In the genomic region with DNA sequence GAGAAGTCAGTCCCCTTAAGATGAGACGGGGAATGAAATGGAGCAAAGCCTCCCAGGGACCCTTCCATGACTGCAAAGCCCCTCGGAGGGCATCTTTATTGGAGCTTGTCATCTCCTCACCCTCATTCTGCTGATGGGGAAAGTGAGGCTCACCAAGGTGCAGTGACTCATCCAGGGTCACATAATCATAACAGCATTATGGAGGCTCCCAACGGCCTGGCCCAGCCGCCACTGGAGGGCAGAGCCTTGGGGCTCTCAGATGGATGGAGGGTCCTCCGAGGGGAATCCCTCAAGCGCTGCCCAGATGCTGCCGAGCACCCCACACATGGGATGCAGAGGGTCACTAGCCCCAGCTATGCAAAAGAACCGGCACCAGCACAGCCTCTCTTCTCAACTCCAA, we compare ENCODE assay signal across 19 cellular contexts. TPM values are rescaled to one million over a fixed set of nuclear protein-coding genes. Genes with fewer than 3 reads are reported as not detected.
DNase-seq lines count a peak whose midpoint lies in the region; ATAC-seq, FAIRE-seq and TF ChIP-seq lines count a peak whose summit lies in the region.
"Had no signal": no experiment of that assay in that cellular context is flagged by ENCODE, and none has a peak within 500 bp of the region (broad histone marks: within the 10 kb centered on the region; RNA-seq: fewer than 3 reads in every experiment).

No MANE protein-coding gene starts in this region.

- no peak for TF ChIP-seq RAD21 in HepG2 (CRISPR knock-in tag; IDR thresholded peaks at IDR 0.05)

- ATAC-seq in HepG2 = peak; percentile 2; the same call in 1 of the 3 replicates
- ATAC-seq in right lobe of liver = no peak
- no peak for ATAC-seq in T-helper 17 cell
- no peak for ATAC-seq in omental fat pad (ENCODE audit: low FRiP score)

- no peak overlapping the region for H2AFZ ChIP-seq in HepG2 (ENCODE audit: low read length)
- H2AFZ ChIP-seq: GM23248 had no signal

- H3K27me3 ChIP-seq in HepG2 (ENCODE audit: control insufficient read depth in 1 of 2, insufficient read depth in 2 of 2, low read length in 2 of 2) = no peaks in the 10 kb centered on the region
- H3K27me3 ChIP-seq in right lobe of liver = no peaks in the 10 kb centered on the region
- no peaks in the 10 kb centered on the region for H3K27me3 ChIP-seq in suprapubic skin
- H3K27me3 ChIP-seq in SJCRH30 = no peaks in the 10 kb centered on the region

- H3K9me3 Mint-ChIP-seq in glutamatergic neuron (ENCODE audit: unreplicated experiment) = peaks cover 29% of the 10 kb centered on the region
- H3K9me3 Mint-ChIP-seq: CD8-positive, alpha-beta memory T cell had no signal

- H3K27me3 Mint-ChIP-seq in T-helper 17 cell (no peaks in the 10 kb centered on the region), glutamatergic neuron (ENCODE audit: unreplicated experiment) (peaks cover 28% of the 10 kb centered on the region)

- H4K20me1 ChIP-seq in HepG2 (ENCODE audit: insufficient read depth, low read length) = peaks cover 14% of the 10 kb centered on the region

- peak overlapping the region; percentile 88 for H3K27ac Mint-ChIP-seq in T-helper 17 cell
- H3K27ac Mint-ChIP-seq in glutamatergic neuron (ENCODE audit: unreplicated experiment) = peak overlapping the region; percentile 98

- intact Hi-C loops in HepG2 (cut with micrococcal nuclease; ENCODE audit: unreplicated experiment) = no loop called here
- intact Hi-C loops in right lobe of liver (cut with DNase I) = no loop called here

- no peak for TF ChIP-seq EP300 in HepG2 (IDR thresholded peaks at IDR 0.05; ENCODE audit: low read depth in 2 of 2, low read length in 2 of 2)
- TF ChIP-seq EP300 in HepG2 (CRISPR knock-in tag; IDR thresholded peaks at IDR 0.05; ENCODE audit: borderline replicate concordance) = no peak
- TF ChIP-seq EP300 in suprapubic skin (IDR thresholded peaks at IDR 0.05) = no peak

- H3K9me3 ChIP-seq in HepG2 (ENCODE audit: low read length) = no peaks in the 10 kb centered on the region
- H3K9me3 ChIP-seq in right lobe of liver = no peaks in the 10 kb centered on the region
- H3K9me3 ChIP-seq in T-helper 17 cell (ENCODE audit: control insufficient read depth, low read length, poor library complexity, severe bottlenecking) = no peaks in the 10 kb centered on the region
- H3K9me3 ChIP-seq in suprapubic skin = no peaks in the 10 kb centered on the region
- no peaks in the 10 kb centered on the region for H3K9me3 ChIP-seq in SJCRH30 (replicated peaks)
- H3K9me3 ChIP-seq: A549 had no signal

- H3K4me2 ChIP-seq in HepG2 (ENCODE audit: low read depth, low read length) = peak overlapping the region; percentile 48

- no peak for DNase-seq in HepG2 (ENCODE audit: low spot score)
- no peak for DNase-seq in right lobe of liver
- DNase-seq in T-helper 17 cell = no peak
- no peak for DNase-seq in glutamatergic neuron
- no peak for DNase-seq in suprapubic skin (ENCODE audit: low spot score in 2 of 2)
- no peak for DNase-seq in omental fat pad (ENCODE audit: low spot score)
- no peak for DNase-seq in SJCRH30
- no peak for DNase-seq in OCI-M2 (lab: John Stamatoyannopoulos, UW; ENCODE audit: unreplicated experiment)
- DNase-seq: CD8-positive, alpha-beta memory T cell; GF-D8; GM23248; KBM-7; NCI-H1048; NCI-H2227 treated with DMSO at 0.1 percent for 48 hours; NCI-H526; SHP77 had no signal

- FAIRE-seq in HepG2 (lab: Jason Lieb, UNC) = no peak
- FAIRE-seq: A549, GM19239 had no signal

- in situ Hi-C loops in HepG2 (cut with HindIII; ENCODE audit: extremely low pct_ligation_motif_present, low pct_unique_long_range_greater_than_20kb) = no loop called here

- BruUV-seq in HepG2 (replicated peaks; lab: Mats Ljungman, UMichigan) = no TSS peak

- POLR2A ChIA-PET in HepG2 (lab: Yijun Ruan, JAX) = interaction anchor here (0.8 to 1.3 kb wide), 4 partner anchors 11 to 76 kb away, joined by 3 to 8 read pairs (median 4); no protein-coding TSS in a partner anchor

- no peak overlapping the region for H3K4me3 ChIP-seq in HepG2 (replicated peaks in 1 of 3; ENCODE audit: insufficient read depth in 1 of 3, low read depth in 2 of 3, low read length in 3 of 3)
- no peak overlapping the region for H3K4me3 ChIP-seq in right lobe of liver
- no peak overlapping the region for H3K4me3 ChIP-seq in suprapubic skin
- H3K4me3 ChIP-seq in SJCRH30 = no peak overlapping the region
- H3K4me3 ChIP-seq: A549, GM23248 had no signal

- H3K79me2 ChIP-seq in HepG2 (ENCODE audit: insufficient read depth, low read length) = peaks cover 34% of the 10 kb centered on the region

- H3K4me1 Mint-ChIP-seq in T-helper 17 cell (peaks cover 69% of the 10 kb centered on the region), glutamatergic neuron (ENCODE audit: low read depth, unreplicated experiment) (peaks cover 55% of the 10 kb centered on the region)

- H3K9ac ChIP-seq in HepG2 (ENCODE audit: insufficient read depth, low read depth, low read length) = no peak overlapping the region
- H3K9ac ChIP-seq: GM23248 had no signal

- H3K4me3 Mint-ChIP-seq in T-helper 17 cell (no peak overlapping the region), glutamatergic neuron (ENCODE audit: unreplicated experiment) (no peak overlapping the region)

- H3K27ac ChIP-seq in HepG2 (ENCODE audit: extremely low read length, insufficient read depth, low read length) (peak overlapping the region; percentile 59), right lobe of liver (peak overlapping the region in 1 of 3 donors; percentile 70), suprapubic skin (peak overlapping the region; percentile 24), SJCRH30 (no peak overlapping the region)
- H3K27ac ChIP-seq: GM23248, HL-60 had no signal

- H3K36me3 ChIP-seq in HepG2 (replicated peaks in 1 of 2; ENCODE audit: control insufficient read depth in 1 of 2, insufficient read depth in 2 of 2, low read length in 2 of 2) = no peaks in the 10 kb centered on the region
- H3K36me3 ChIP-seq in right lobe of liver = no peaks in the 10 kb centered on the region
- H3K36me3 ChIP-seq in suprapubic skin = peaks cover 8% of the 10 kb centered on the region
- no peaks in the 10 kb centered on the region for H3K36me3 ChIP-seq in SJCRH30

- TF ChIP-seq POLR2A in HepG2 (IDR thresholded peaks at IDR 0.05; ENCODE audit: insufficient read depth in 1 of 2, low read depth in 2 of 2, low read length in 2 of 2) (no peak), right lobe of liver (IDR thresholded peaks at IDR 0.05) (no peak), suprapubic skin (IDR thresholded peaks at IDR 0.05) (no peak)

- H3K36me3 Mint-ChIP-seq in T-helper 17 cell (ENCODE audit: low read depth) (no peaks in the 10 kb centered on the region), glutamatergic neuron (ENCODE audit: unreplicated experiment) (no peaks in the 10 kb centered on the region)

- WGBS in HepG2 (ENCODE audit: low lambda C conversion rate) = 72% methylated on average over 2 of the region's 8 CpGs
- no CpG with 5 or more reads among the region's 8 CpGs for WGBS in right lobe of liver (ENCODE audit: insufficient coverage, low coverage, low lambda C conversion rate, missing lambda C conversion rate)
- 97% methylated on average over 4 of the region's 8 CpGs for WGBS in suprapubic skin

- CTCF ChIA-PET in HepG2 (lab: Yijun Ruan, JAX; ENCODE audit: low intra/inter-chr PET ratio, low total read pairs) = no interaction called here

- TF ChIP-seq CTCF in HepG2 (CRISPR knock-in tag; IDR thresholded peaks at IDR 0.05) (no peak), right lobe of liver (IDR thresholded peaks at IDR 0.05) (no peak), glutamatergic neuron (IDR thresholded peaks at IDR 0.05; ENCODE audit: partially characterized antibody, unreplicated experiment) (no peak), suprapubic skin (IDR thresholded peaks at IDR 0.05) (no peak), omental fat pad (IDR thresholded peaks at IDR 0.05) (no peak)

- H3K4me1 ChIP-seq in HepG2 (ENCODE audit: insufficient read depth, low read length) (peaks cover 68% of the 10 kb centered on the region), right lobe of liver (peaks cover 0 to 23% (median 0%) of the 10 kb centered on the region in 4 donors), suprapubic skin (peaks cover 72% of the 10 kb centered on the region), SJCRH30 (peaks cover 43% of the 10 kb centered on the region)

RNA-seq across cellular contexts. Expression of a gene that starts 18.9 kb away (rescaled TPM):
- total RNA-seq in HepG2 (2016; rRNA removed; fragmentation: Illumina TruSeq; extraction: Trizol) = 16.3 and 16.7 TPM in 2 replicates
- total RNA-seq in HepG2 (2016; cell fraction: cytosol; rRNA removed; fragmentation: Illumina TruSeq; extraction: Trizol; ENCODE audit: low read depth) = 1.4 and 1.9 TPM in 2 replicates
- total RNA-seq in HepG2 (2016; cell fraction: insoluble cytoplasmic fraction; rRNA removed; fragmentation: Illumina TruSeq; extraction: Trizol) = 12.2 and 17.7 TPM in 2 replicates
- 3.8 and 4.9 TPM in 2 replicates for total RNA-seq in HepG2 (2016; cell fraction: membrane; rRNA removed; fragmentation: Illumina TruSeq; extraction: Trizol)
- total RNA-seq in HepG2 (2016; cell fraction: nucleus; rRNA removed; fragmentation: Illumina TruSeq; extraction: Trizol) = 10.0 and 11.1 TPM in 2 replicates
- 6.9 and 7.3 TPM in 2 replicates for polyA plus RNA-seq in HepG2 (2011; rRNA removed)
- polyA plus RNA-seq in HepG2 (2011; cell fraction: cytosol; rRNA removed) = 8.4 and 12.3 TPM in 2 replicates
- polyA plus RNA-seq in HepG2 (2011; cell fraction: nucleus; rRNA removed) = 21.1 and 21.8 TPM in 2 replicates
- polyA plus RNA-seq in HepG2 (2012) = 5.7 and 8.6 TPM in 2 replicates
- polyA plus RNA-seq in HepG2 (2016; cell fraction: cytosol; fragmentation: Illumina TruSeq; extraction: Trizol; ENCODE audit: low read depth) = 0.47 and 1.00 TPM in 2 replicates
- polyA plus RNA-seq in HepG2 (2016; cell fraction: insoluble cytoplasmic fraction; fragmentation: Illumina TruSeq; extraction: Trizol; ENCODE audit: low read depth) = 9.4 and 11.8 TPM in 2 replicates
- 1.5 and 1.6 TPM in 2 replicates for polyA plus RNA-seq in HepG2 (2016; cell fraction: membrane; fragmentation: Illumina TruSeq; extraction: Trizol; ENCODE audit: low read depth)
- polyA plus RNA-seq in HepG2 (2016; cell fraction: nucleus; fragmentation: Illumina TruSeq; extraction: Trizol; ENCODE audit: insufficient read depth, low read depth) = 13.9 and 14.1 TPM in 2 replicates
- polyA minus RNA-seq in HepG2 (2011; rRNA and poly(A)+ RNA removed; ENCODE audit: low replicate concordance) = 2.4 and 21.3 TPM in 2 replicates
- polyA minus RNA-seq in HepG2 (2011; cell fraction: cytosol; rRNA and poly(A)+ RNA removed) = 10.2 and 10.5 TPM in 2 replicates
- 4.0 and 6.3 TPM in 2 replicates for polyA minus RNA-seq in HepG2 (2011; cell fraction: nucleus; rRNA and poly(A)+ RNA removed)
- 10 to 100 TPM in 2 of 6 experiments, 1 to 10 TPM in 4; 2.9 to 12.7 (median 7.2) TPM for total RNA-seq in right lobe of liver
- 100 to 1,000 TPM in 1 of 2 donors, 10 to 100 TPM in 1; 99.8 to 119 TPM for total RNA-seq in T-helper 17 cell
- 107 TPM for total RNA-seq in glutamatergic neuron (ENCODE audit: unreplicated experiment)
- total RNA-seq in suprapubic skin = 100 to 1,000 TPM; 327 to 569 (median 449) TPM
- total RNA-seq in omental fat pad = 10 to 100 TPM in 1 of 4 donors, 1 to 10 TPM in 3; 2.3 to 12.9 (median 7.7) TPM
- 5.9 and 6.2 TPM in 2 replicates for total RNA-seq in SJCRH30 (2014; rRNA removed; shearing (Covaris generic))

RNA-seq across cellular contexts. Expression of a gene that starts 35.2 kb away (rescaled TPM):
- total RNA-seq in HepG2 (2016; rRNA removed; fragmentation: Illumina TruSeq; extraction: Trizol) (58.5 and 76.4 TPM in 2 replicates), right lobe of liver (100 to 1,000 TPM; 218 to 364 (median 265) TPM), T-helper 17 cell (1 to 10 TPM; 1.1 to 1.2 TPM), glutamatergic neuron (ENCODE audit: unreplicated experiment) (28.9 TPM), suprapubic skin (10 to 100 TPM; 25.0 to 33.0 (median 29.6) TPM), omental fat pad (10 to 100 TPM; 22.2 to 96.8 (median 67.3) TPM)
- total RNA-seq in HepG2 (2016; cell fraction: cytosol; rRNA removed; fragmentation: Illumina TruSeq; extraction: Trizol; ENCODE audit: low read depth) = 7.2 and 7.7 TPM in 2 replicates
- total RNA-seq in HepG2 (2016; cell fraction: insoluble cytoplasmic fraction; rRNA removed; fragmentation: Illumina TruSeq; extraction: Trizol) = 53.0 and 79.3 TPM in 2 replicates
- total RNA-seq in HepG2 (2016; cell fraction: membrane; rRNA removed; fragmentation: Illumina TruSeq; extraction: Trizol) = 22.0 and 22.8 TPM in 2 replicates
- total RNA-seq in HepG2 (2016; cell fraction: nucleus; rRNA removed; fragmentation: Illumina TruSeq; extraction: Trizol) = 52.1 and 60.8 TPM in 2 replicates
- 229 and 240 TPM in 2 replicates for polyA plus RNA-seq in HepG2 (2011; rRNA removed)
- polyA plus RNA-seq in HepG2 (2011; cell fraction: cytosol; rRNA removed) = 210 and 362 TPM in 2 replicates
- polyA plus RNA-seq in HepG2 (2011; cell fraction: nucleus; rRNA removed) = 328 and 432 TPM in 2 replicates
- 87.2 and 88.3 TPM in 2 replicates for polyA plus RNA-seq in HepG2 (2012)
- 7.1 and 8.1 TPM in 2 replicates for polyA plus RNA-seq in HepG2 (2016; cell fraction: cytosol; fragmentation: Illumina TruSeq; extraction: Trizol; ENCODE audit: low read depth)
- polyA plus RNA-seq in HepG2 (2016; cell fraction: insoluble cytoplasmic fraction; fragmentation: Illumina TruSeq; extraction: Trizol; ENCODE audit: low read depth) = 53.0 and 59.0 TPM in 2 replicates
- polyA plus RNA-seq in HepG2 (2016; cell fraction: membrane; fragmentation: Illumina TruSeq; extraction: Trizol; ENCODE audit: low read depth) = 16.0 and 17.1 TPM in 2 replicates
- 91.4 and 94.6 TPM in 2 replicates for polyA plus RNA-seq in HepG2 (2016; cell fraction: nucleus; fragmentation: Illumina TruSeq; extraction: Trizol; ENCODE audit: insufficient read depth, low read depth)
- 12.3 and 373 TPM in 2 replicates for polyA minus RNA-seq in HepG2 (2011; rRNA and poly(A)+ RNA removed; ENCODE audit: low replicate concordance)
- polyA minus RNA-seq in HepG2 (2011; cell fraction: cytosol; rRNA and poly(A)+ RNA removed) = 140 and 148 TPM in 2 replicates
- 129 and 138 TPM in 2 replicates for polyA minus RNA-seq in HepG2 (2011; cell fraction: nucleus; rRNA and poly(A)+ RNA removed)
- total RNA-seq in SJCRH30 (2014; rRNA removed; shearing (Covaris generic)) = 7.2 and 7.5 TPM in 2 replicates
